In genomic region chr3:87167634-87168456, GRCh38 we compare ENCODE assay signal across 8 cellular contexts.
DNase-seq lines count a peak whose midpoint lies in the region; ATAC-seq lines count a peak whose summit lies in the region.

No MANE protein-coding gene starts in this region.

- DNase-seq in EL (peak; percentile 68), NCI-H774 (lab: John Stamatoyannopoulos, UW) (peak; percentile 26), amniotic epithelial cell (ENCODE audit: low read depth) (peak; percentile 57), iPS-NIHi11 (ENCODE audit: low spot score) (peak; percentile 42)
- DNase-seq in stimulated activated CD4-positive, alpha-beta T cell treated with anti-CD3 and anti-CD28 coated beads, Interleukin-2, amount 100 ng/mL, for 48 hours: peak; percentile 19 to 28
- no peak for DNase-seq in activated CD4-positive, CD25-positive, alpha-beta regulatory T cell (lab: John Stamatoyannopoulos, UW)

- peak; percentile 75 for ATAC-seq in GM19328 (IDR thresholded peaks at IDR 0.05; ENCODE audit: unreplicated experiment)
- ATAC-seq in HG03280 (IDR thresholded peaks at IDR 0.05; ENCODE audit: unreplicated experiment): peak; percentile 93

Comparison
In these comparisons a context has a peak if more than half of its experiments do, and no peak if none do; other contexts are left out.
1. DNase-seq: peak in EL (single experiment), NCI-H774 (single experiment), amniotic epithelial cell (single experiment), iPS-NIHi11 (single experiment) and stimulated activated CD4-positive, alpha-beta T cell treated with anti-CD3 and anti-CD28 coated beads, Interleukin-2, amount 100 ng/mL, for 48 hours (2 of 2); none in activated CD4-positive, CD25-positive, alpha-beta regulatory T cell (0 of 4).